In the genomic region with DNA sequence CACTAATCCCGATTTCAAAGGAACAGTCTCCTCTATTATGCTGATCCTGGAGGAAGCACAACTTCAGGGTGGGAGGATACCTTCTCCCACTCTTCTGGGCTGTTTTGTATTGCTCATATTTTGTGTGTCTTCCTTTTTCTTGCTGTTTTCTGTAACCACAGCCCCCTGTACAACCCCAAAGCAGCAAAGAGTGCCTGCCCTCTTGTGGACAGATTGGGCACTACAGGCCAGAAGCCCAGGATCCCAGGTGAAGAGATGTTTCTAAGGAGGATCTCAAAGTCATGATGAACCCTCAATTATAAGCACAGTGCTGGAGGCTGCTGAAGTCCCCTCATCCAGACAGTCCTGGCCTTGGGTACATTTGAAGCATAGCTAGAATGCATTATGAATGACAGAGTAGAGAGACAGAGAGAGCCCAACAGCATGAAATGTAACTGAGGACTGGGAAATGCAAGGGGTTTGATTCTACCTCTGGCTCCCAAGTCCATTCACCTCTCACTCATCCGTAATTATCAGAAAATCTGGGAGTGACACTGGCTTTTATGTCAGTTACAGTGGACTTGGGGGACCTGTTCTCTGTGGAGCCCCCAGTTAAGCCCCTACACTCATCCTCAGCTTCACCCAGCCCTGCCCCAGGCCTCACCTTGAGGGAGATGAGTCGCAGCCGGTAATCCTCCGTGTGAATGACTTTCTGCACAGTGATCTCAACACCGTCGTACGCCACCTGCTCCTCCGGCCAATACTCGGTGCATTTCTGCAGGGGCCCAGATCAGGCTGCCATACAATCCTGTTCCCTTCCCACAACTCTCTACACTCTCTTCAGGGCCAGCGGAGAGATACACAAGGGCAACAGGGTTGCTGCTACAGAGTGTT, we compare ENCODE assay signal across 8 cellular contexts. TPM values are rescaled to one million over a fixed set of nuclear protein-coding genes. Genes with fewer than 3 reads are reported as not detected.
A peak's percentile ranks its signal among the peaks of the same experiment; 100 is the strongest.
DNase-seq lines count a peak whose midpoint lies in the region; ATAC-seq and TF ChIP-seq lines count a peak whose summit lies in the region.

No MANE protein-coding gene starts in this region.

- DNase-seq in A172 (ENCODE audit: low spot score): peak; percentile 29
- peak; percentile 27 for DNase-seq in HS-27A (ENCODE audit: low read depth)
- peak; percentile 34 to 59 (median 40) for DNase-seq in T-helper 2 cell
- DNase-seq in anterior cingulate cortex (lab: John Stamatoyannopoulos, UW): peak in 55 of 58 donors; percentile 5 to 83 (median 39)
- DNase-seq in hypothalamus (lab: John Stamatoyannopoulos, UW): peak in 40 of 51 donors; percentile 6 to 81 (median 38)
- peak; percentile 40 to 61 for DNase-seq in stimulated activated CD4-positive, alpha-beta T cell treated with anti-CD3 and anti-CD28 coated beads, Interleukin-12 subunit alpha, Interleukin-12 subunit beta, amount 100 ng/mL, for 24 hours (ENCODE audit: low read depth in 2 of 2)

- no peak for ATAC-seq in HG03139 (IDR thresholded peaks at IDR 0.05; ENCODE audit: unreplicated experiment)

- TF ChIP-seq CTCF in GM12873 (IDR thresholded peaks at IDR 0.05; ENCODE audit: insufficient read depth, low read depth, low read length, missing control alignments): peak; percentile 97

RNA-seq across cellular contexts. Expression of a gene that starts 6.2 kb away (rescaled TPM):
- not detected in 2 replicates for total RNA-seq in A172 (2014; rRNA removed; shearing (Covaris generic))

RNA-seq across cellular contexts. Expression of a gene that starts 33.6 kb away (rescaled TPM):
- 1.7 and 2.8 TPM in 2 replicates for total RNA-seq in A172 (2014; rRNA removed; shearing (Covaris generic))

RNA-seq across cellular contexts. Expression of a gene that starts 59.4 kb away (rescaled TPM):
- not detected in 2 replicates for total RNA-seq in A172 (2014; rRNA removed; shearing (Covaris generic))
